In genomic region chr3:23761440-23761896, GRCh38 we compare ENCODE assay signal across 9 cellular contexts. TPM values are rescaled to one million over a fixed set of nuclear protein-coding genes. Genes with fewer than 3 reads are reported as not detected.
DNase-seq lines count a peak whose midpoint lies in the region; ATAC-seq, FAIRE-seq and TF ChIP-seq lines count a peak whose summit lies in the region.
"Had no signal": no experiment of that assay in that cellular context is flagged by ENCODE, and none has a peak within 500 bp of the region (broad histone marks: within the 10 kb centered on the region; RNA-seq: fewer than 3 reads in every experiment).

No MANE protein-coding gene starts in this region.

- no peaks in the 10 kb centered on the region for H3K4me1 ChIP-seq in K562 (replicated peaks in 1 of 2; ENCODE audit: control insufficient read depth in 2 of 2, insufficient read depth in 2 of 2, low read length in 2 of 2)

- H3K9ac ChIP-seq in K562 (ENCODE audit: insufficient read depth in 1 of 2, low read depth in 2 of 2, low read length in 2 of 2), result no peak overlapping the region

- H3K36me3 Mint-ChIP-seq in natural killer cell treated with Interleukin-12 subunit alpha and Interleukin-12 subunit beta and Interleukin-15 and Interleukin-18, amount 100 ng/mL, for 72 hours, result no peaks in the 10 kb centered on the region

- WGBS in K562 (ENCODE audit: insufficient coverage, low coverage, missing lambda C conversion rate), result 0% methylated on average over 2 of the region's 2 CpGs

- peaks cover 23 to 40% of the 10 kb centered on the region in 2 experiments for H3K27me3 ChIP-seq in K562 (ENCODE audit: control insufficient read depth in 2 of 2, insufficient read depth in 2 of 2, low read length in 2 of 2)

- peak overlapping the region; percentile 62 to 77 for H3K27ac Mint-ChIP-seq in natural killer cell treated with Interleukin-12 subunit alpha and Interleukin-12 subunit beta and Interleukin-15 and Interleukin-18, amount 100 ng/mL, for 72 hours

- H3K9me3 Mint-ChIP-seq in natural killer cell treated with Interleukin-12 subunit alpha and Interleukin-12 subunit beta and Interleukin-15 and Interleukin-18, amount 100 ng/mL, for 72 hours, result no peaks in the 10 kb centered on the region

- no peaks in the 10 kb centered on the region for H3K79me2 ChIP-seq in K562 (ENCODE audit: control insufficient read depth, insufficient read depth, low read length)

- FAIRE-seq in H54 (lab: Jason Lieb, UNC) (no peak), K562 (lab: Jason Lieb, UNC) (peak; percentile 54)
- FAIRE-seq: A204.1 had no signal

- POLR2A ChIA-PET in K562 (lab: Yijun Ruan, JAX), result interaction anchor here (0.7 kb wide), 3 partner anchors 8 to 369 kb away, joined by 3 to 4 read pairs (median 4); no protein-coding TSS in a partner anchor

- TF ChIP-seq RAD21 in K562 (CRISPR knock-in tag; conservative IDR thresholded peaks at IDR 0.05 in 1 of 2, IDR thresholded peaks at IDR 0.05 in 1 of 2), result peak; percentile 28 to 47

- H3K27ac ChIP-seq in KOPT-K1 (ENCODE audit: low read depth, low read length, poor library complexity, severe bottlenecking) (peak overlapping the region; percentile 48), K562 (ENCODE audit: extremely low read depth, low read depth, low read length) (no peak overlapping the region)

- H3K4me2 ChIP-seq in K562 (ENCODE audit: insufficient read depth, low read length), result no peak overlapping the region

- no peaks in the 10 kb centered on the region for H3K27me3 Mint-ChIP-seq in natural killer cell treated with Interleukin-12 subunit alpha and Interleukin-12 subunit beta and Interleukin-15 and Interleukin-18, amount 100 ng/mL, for 72 hours

- no peaks in the 10 kb centered on the region for H3K36me3 ChIP-seq in KOPT-K1 (ENCODE audit: insufficient read depth, low read length)
- no peaks in the 10 kb centered on the region for H3K36me3 ChIP-seq in K562 (ENCODE audit: control insufficient read depth, insufficient read depth, low read length)

- intact Hi-C loops in K562 (cut with micrococcal nuclease), result no loop called here

- CTCF ChIA-PET in K562 (lab: Yijun Ruan, JAX; ENCODE audit: low intra/inter-chr PET ratio), result interaction anchor here (0.6 kb wide), 2 partner anchors 13 to 27 kb away, joined by 3 read pairs; no protein-coding TSS in a partner anchor

- peak overlapping the region; percentile 57 for H3K4me3 Mint-ChIP-seq in natural killer cell treated with Interleukin-12 subunit alpha and Interleukin-12 subunit beta and Interleukin-15 and Interleukin-18, amount 100 ng/mL, for 72 hours

- no peaks in the 10 kb centered on the region for H4K20me1 ChIP-seq in K562 (replicated peaks; ENCODE audit: control insufficient read depth, insufficient read depth, low read length)

- BruUV-seq in K562 (replicated peaks; lab: Mats Ljungman, UMichigan), result no TSS peak

- peaks cover 46 to 47% of the 10 kb centered on the region in 2 donors for H3K4me1 Mint-ChIP-seq in natural killer cell treated with Interleukin-12 subunit alpha and Interleukin-12 subunit beta and Interleukin-15 and Interleukin-18, amount 100 ng/mL, for 72 hours (ENCODE audit: low read depth in 2 of 2)

- TF ChIP-seq EP300 in K562 (IDR thresholded peaks at IDR 0.05; ENCODE audit: low read length), result no peak

- H3K9me1 ChIP-seq in K562 (ENCODE audit: control insufficient read depth, insufficient read depth, low read length), result no peaks in the 10 kb centered on the region

- in situ Hi-C loops in K562 (cut with MboI), result no loop called here

- peak; percentile 81 for ATAC-seq in K562
- peak; percentile 15 to 55 for ATAC-seq in natural killer cell treated with Interleukin-12 subunit alpha and Interleukin-12 subunit beta and Interleukin-15 and Interleukin-18, amount 100 ng/mL, for 72 hours

- no peaks in the 10 kb centered on the region for H3K9me3 ChIP-seq in KOPT-K1 (ENCODE audit: insufficient read depth, low read length, poor library complexity, severe bottlenecking)
- H3K9me3 ChIP-seq in K562 (replicated peaks; ENCODE audit: control insufficient read depth, insufficient read depth, low read depth, low read length), result no peaks in the 10 kb centered on the region

- no peak overlapping the region for H2AFZ ChIP-seq in K562 (ENCODE audit: low read depth, low read length)

- TF ChIP-seq CTCF in K562 (IDR thresholded peaks at IDR 0.05 in 2 of 3, conservative IDR thresholded peaks at IDR 0.05 in 1 of 3; ENCODE audit: insufficient read depth in 2 of 3, low read depth in 1 of 3, low read length in 3 of 3), result peak; percentile 38 to 43 (median 42); a peak in 5 of 6 replicates

- no peak overlapping the region for H3K4me3 ChIP-seq in K562

- TF ChIP-seq POLR2A in H54 (IDR thresholded peaks at IDR 0.05; ENCODE audit: low read depth, low read length) (no peak), K562 (conservative IDR thresholded peaks at IDR 0.05) (no peak)

- DNase-seq in DMS 273 (lab: John Stamatoyannopoulos, UW; ENCODE audit: unreplicated experiment) (peak; percentile 68), DMS 273 treated with DMSO at 0.1 percent for 48 hours (lab: John Stamatoyannopoulos, UW) (no peak), H54 (ENCODE audit: insufficient read length, low spot score) (peak; percentile 36), K562 (ENCODE audit: extremely low read depth in 1 of 4, low spot score in 3 of 4) (peak in 2 of 4 experiments; percentile 30 to 45), cerebellar nuclear complex (lab: John Stamatoyannopoulos, UW) (no peak)
- no peak for DNase-seq in natural killer cell treated with Interleukin-12 subunit alpha and Interleukin-12 subunit beta and Interleukin-15 and Interleukin-18, amount 100 ng/mL, for 72 hours (ENCODE audit: low spot score)
- no peak for DNase-seq in stimulated activated CD4-positive, alpha-beta T cell treated with anti-CD3 and anti-CD28 coated beads, Interleukin-4, amount 100 ng/mL, for 24 hours

TF ChIP-seq in K562, 482 proteins besides CTCF, POLR2A, EP300 and RAD21:
- TF ChIP-seq SMAD2 (IDR thresholded peaks at IDR 0.05; ENCODE audit: low read depth, low read length), result no peak
- TF ChIP-seq SNIP1 (IDR thresholded peaks at IDR 0.05; ENCODE audit: low read depth), result no peak
- no peak for TF ChIP-seq ASH1L (IDR thresholded peaks at IDR 0.05; ENCODE audit: borderline replicate concordance, low read depth, partially characterized antibody)
- TF ChIP-seq ZNF277 (CRISPR knock-in tag; IDR thresholded peaks at IDR 0.05; ENCODE audit: borderline replicate concordance), result no peak
- TF ChIP-seq PHTF2 (CRISPR knock-in tag; IDR thresholded peaks at IDR 0.05), result no peak

RNA-seq across cellular contexts. Expression of gene UBE2E1, which starts 44.3 kb away (rescaled TPM):
- total RNA-seq in K562 (2011; cell fraction: chromatin; rRNA removed; ENCODE audit: low replicate concordance), result 59.3 and 94.2 TPM in 2 replicates
- 39.5 and 49.5 TPM in 2 replicates for total RNA-seq in K562 (2011; cell fraction: nucleolus; rRNA removed)
- total RNA-seq in K562 (2011; cell fraction: nucleoplasm; rRNA removed), result 66.1 and 98.5 TPM in 2 replicates
- 55.5 and 74.2 TPM in 2 replicates for total RNA-seq in K562 (2014; rRNA removed)
- 214 and 237 TPM in 2 replicates for total RNA-seq in K562 (2014; rRNA removed; fragmentation: Illumina TruSeq; extraction: Trizol)
- total RNA-seq in K562 (2015; rRNA removed; fragmentation: Illumina TruSeq; extraction: Trizol), result 171 and 177 TPM in 2 replicates
- 127 and 131 TPM in 2 replicates for total RNA-seq in K562 (2021)
- 227 and 294 TPM in 2 replicates for polyA plus RNA-seq in K562 (2011; rRNA removed)
- polyA plus RNA-seq in K562 (2011; cell fraction: cytosol; rRNA removed), result 68.6 and 143 TPM in 2 replicates
- polyA plus RNA-seq in K562 (2011; cell fraction: nucleus; rRNA removed), result 73.0 and 113 TPM in 2 replicates
- polyA plus RNA-seq in K562 (2012), result 185 and 202 TPM in 2 replicates
- polyA plus RNA-seq in K562 (2014; fragmentation: Illumina TruSeq; extraction: Trizol), result 217 and 240 TPM in 2 replicates
- polyA plus RNA-seq in K562 (2014; fragmentation: Nextera tagmentation; extraction: Ambion mirVana), result 10 to 100 TPM; 54.4 to 63.8 TPM
- polyA plus RNA-seq in K562 (2014; rRNA removed), result 162 and 165 TPM in 2 replicates
- 91.1 and 111 TPM in 2 replicates for polyA minus RNA-seq in K562 (2011; rRNA and poly(A)+ RNA removed)
- polyA minus RNA-seq in K562 (2011; cell fraction: cytosol; rRNA and poly(A)+ RNA removed), result 54.7 and 66.0 TPM in 2 replicates
- 41.9 and 97.3 TPM in 2 replicates for polyA minus RNA-seq in K562 (2011; cell fraction: nucleus; rRNA and poly(A)+ RNA removed)
- 10 to 100 TPM; 56.5 to 68.5 TPM for total RNA-seq in natural killer cell treated with Interleukin-12 subunit alpha and Interleukin-12 subunit beta and Interleukin-15 and Interleukin-18, amount 100 ng/mL, for 72 hours

Comparison
In these comparisons a context has a peak if more than half of its experiments do, and no peak if none do; other contexts are left out.
1. DNase-seq: peak in DMS 273 (single experiment) and H54 (single experiment); none in DMS 273 treated with DMSO at 0.1 percent for 48 hours (single experiment), natural killer cell treated with Interleukin-12 subunit alpha and Interleukin-12 subunit beta and Interleukin-15 and Interleukin-18, amount 100 ng/mL, for 72 hours (single experiment), cerebellar nuclear complex (0 of 2) and stimulated activated CD4-positive, alpha-beta T cell treated with anti-CD3 and anti-CD28 coated beads, Interleukin-4, amount 100 ng/mL, for 24 hours (single experiment).